Comparison of ENCODE assay signal across 21 cellular contexts in genomic region chr4:185783574-185783973, GRCh38. TPM values are rescaled to one million over a fixed set of nuclear protein-coding genes. Genes with fewer than 3 reads are reported as not detected.
DNase-seq lines count a peak whose midpoint lies in the region; ATAC-seq and TF ChIP-seq lines count a peak whose summit lies in the region.
"Had no signal": no experiment of that assay in that cellular context is flagged by ENCODE, and none has a peak within 500 bp of the region (broad histone marks: within the 10 kb centered on the region; RNA-seq: fewer than 3 reads in every experiment).

No MANE protein-coding gene starts in this region.

- ATAC-seq in left lobe of liver: peak; percentile 19
- ATAC-seq: K562 had no signal

- no peaks in the 10 kb centered on the region for H3K36me3 ChIP-seq in left ventricle myocardium inferior
- H3K36me3 ChIP-seq: HAP-1 had no signal

- H3K9me3 ChIP-seq in left ventricle myocardium inferior (replicated peaks): no peaks in the 10 kb centered on the region
- H3K9me3 ChIP-seq: HAP-1, SK-N-SH had no signal

- H3K36me3 Mint-ChIP-seq in activated CD4-positive, alpha-beta T cell treated with anti-CD3 and anti-CD28 coated beads, Interleukin-2, amount 10 ng/mL, durations not matched to agents 7 days and 5 days (ENCODE audit: low read depth): no peaks in the 10 kb centered on the region
- H3K36me3 Mint-ChIP-seq: CD4-positive, alpha-beta memory T cell had no signal

- H3K9me3 Mint-ChIP-seq in activated CD4-positive, alpha-beta T cell treated with anti-CD3 and anti-CD28 coated beads, Interleukin-2, amount 10 ng/mL, durations not matched to agents 7 days and 5 days: no peaks in the 10 kb centered on the region
- H3K9me3 Mint-ChIP-seq: HFFc6 had no signal

- peaks cover 97% of the 10 kb centered on the region for H3K4me1 ChIP-seq in left ventricle myocardium inferior
- H3K4me1 ChIP-seq: HAP-1 had no signal

- DNase-seq in left ventricle myocardium inferior (no peak), cardiac septum (ENCODE audit: low spot score) (no peak), dermis blood vessel endothelial cell (peak; percentile 53), left lobe of liver (ENCODE audit: low spot score) (no peak), hypothalamus (lab: John Stamatoyannopoulos, UW) (no peak), SHP77 treated with DMSO at 0.1 percent for 48 hours (lab: John Stamatoyannopoulos, UW) (no peak), NCI-H345 (lab: John Stamatoyannopoulos, UW) (no peak)
- no peak for DNase-seq in activated CD4-positive, alpha-beta T cell treated with anti-CD3 and anti-CD28 coated beads, Interleukin-2, amount 10 ng/mL, durations not matched to agents 7 days and 5 days
- DNase-seq: C1 segment of cervical spinal cord; CD4-positive, alpha-beta memory T cell; COR-L47; DMS53; HFFc6; Kasumi-1; NCI-H1694; NCI-H2029 treated with DMSO at 0.1 percent for 48 hours; NCI-H69; SK-N-SH had no signal

- H3K27me3 ChIP-seq in left ventricle myocardium inferior (ENCODE audit: low read depth): no peaks in the 10 kb centered on the region

- H3K4me3 ChIP-seq in left ventricle myocardium inferior: no peak overlapping the region
- H3K4me3 ChIP-seq: HAP-1, K562 had no signal

- no peak for TF ChIP-seq CTCF in left ventricle myocardium inferior (IDR thresholded peaks at IDR 0.05; ENCODE audit: borderline replicate concordance)

- no peaks in the 10 kb centered on the region for H3K27me3 Mint-ChIP-seq in activated CD4-positive, alpha-beta T cell treated with anti-CD3 and anti-CD28 coated beads, Interleukin-2, amount 10 ng/mL, durations not matched to agents 7 days and 5 days

- CTCF ChIA-PET in activated CD4-positive, alpha-beta T cell treated with anti-CD3 and anti-CD28 coated beads, Interleukin-2, amount 10 ng/mL, durations not matched to agents 7 days and 5 days (lab: Charles Lee): no interaction called here

- H3K27ac Mint-ChIP-seq in activated CD4-positive, alpha-beta T cell treated with anti-CD3 and anti-CD28 coated beads, Interleukin-2, amount 10 ng/mL, durations not matched to agents 7 days and 5 days: no peak overlapping the region
- H3K27ac Mint-ChIP-seq: CD4-positive, alpha-beta memory T cell; HFFc6 had no signal

- no peaks in the 10 kb centered on the region for H3K4me1 Mint-ChIP-seq in activated CD4-positive, alpha-beta T cell treated with anti-CD3 and anti-CD28 coated beads, Interleukin-2, amount 10 ng/mL, durations not matched to agents 7 days and 5 days
- H3K4me1 Mint-ChIP-seq: CD4-positive, alpha-beta memory T cell had no signal

- H3K27ac ChIP-seq in left ventricle myocardium inferior (replicated peaks): peak overlapping the region; percentile 90
- H3K27ac ChIP-seq: RWPE1 had no signal

- H3K4me3 Mint-ChIP-seq in activated CD4-positive, alpha-beta T cell treated with anti-CD3 and anti-CD28 coated beads, Interleukin-2, amount 10 ng/mL, durations not matched to agents 7 days and 5 days: no peak overlapping the region
- H3K4me3 Mint-ChIP-seq: CD4-positive, alpha-beta memory T cell; HFFc6 had no signal

- POLR2A ChIA-PET in activated CD4-positive, alpha-beta T cell treated with anti-CD3 and anti-CD28 coated beads, Interleukin-2, amount 10 ng/mL, durations not matched to agents 7 days and 5 days (lab: Charles Lee): no interaction called here

- intact Hi-C loops in left ventricle myocardium inferior (cut with micrococcal nuclease) (no loop called here), cardiac septum (cut with DNase I) (no loop called here)

RNA-seq across cellular contexts. Expression of gene SORBS2, which starts 28.4 kb away (rescaled TPM):
- total RNA-seq in left ventricle myocardium inferior (1,282 TPM), cardiac septum (1,779 TPM), dermis blood vessel endothelial cell (104 and 200 TPM in 2 replicates), left lobe of liver (126 TPM)
- not detected for total RNA-seq in activated CD4-positive, alpha-beta T cell treated with anti-CD3 and anti-CD28 coated beads, Interleukin-2, amount 10 ng/mL, durations not matched to agents 7 days and 5 days
- total RNA-seq: CD4-positive, alpha-beta memory T cell had no signal

Comparison
In these comparisons a context has a peak if more than half of its experiments do, and no peak if none do; other contexts are left out.
1. RNA of gene SORBS2, which starts 28.4 kb away (total RNA-seq): 1,779 TPM in cardiac septum (single experiment), 1,282 TPM in left ventricle myocardium inferior (single experiment), 126 TPM in left lobe of liver (single experiment) and 104 to 200 TPM in dermis blood vessel endothelial cell; not detected in activated CD4-positive, alpha-beta T cell treated with anti-CD3 and anti-CD28 coated beads, Interleukin-2, amount 10 ng/mL, durations not matched to agents 7 days and 5 days; every median in the first group is over 100 times any median in the second.